ENCODE assay signal across 9 cellular contexts in genomic region chr2:148565272-148565894, GRCh38.
DNase-seq lines count a peak whose midpoint lies in the region; ATAC-seq and TF ChIP-seq lines count a peak whose summit lies in the region.
"Had no signal": no experiment of that assay in that cellular context is flagged by ENCODE, and none has a peak within 500 bp of the region (broad histone marks: within the 10 kb centered on the region; RNA-seq: fewer than 3 reads in every experiment).

No MANE protein-coding gene starts in this region.

- 75% methylated on average over 4 of the region's 4 CpGs for WGBS in esophagus muscularis mucosa
- 68% methylated on average over 4 of the region's 4 CpGs for WGBS in smooth muscle cell (ENCODE audit: low lambda C conversion rate)

- H2AFZ ChIP-seq in OCI-LY3 (ENCODE audit: low read depth, low read length) (no peak overlapping the region), smooth muscle cell (ENCODE audit: low read depth) (no peak overlapping the region)

- no peaks in the 10 kb centered on the region for H3F3A ChIP-seq in smooth muscle cell (ENCODE audit: low read depth)

- H4K20me1 ChIP-seq in OCI-LY3 (ENCODE audit: insufficient read depth, low read length) (no peaks in the 10 kb centered on the region), smooth muscle cell (ENCODE audit: low read depth) (no peaks in the 10 kb centered on the region)

- DNase-seq in NCI-H82 (lab: John Stamatoyannopoulos, UW) (peak; percentile 54), NCI-H82 treated with DMSO at 0.1 percent for 48 hours (lab: John Stamatoyannopoulos, UW; ENCODE audit: unreplicated experiment) (no peak), esophagus muscularis mucosa (ENCODE audit: extremely low spot score) (no peak), smooth muscle cell (lab: John Stamatoyannopoulos, UW; ENCODE audit: unreplicated experiment) (no peak), DMS153 treated with DMSO at 0.1 percent for 48 hours (lab: John Stamatoyannopoulos, UW; ENCODE audit: unreplicated experiment) (no peak)
- DNase-seq in activated CD4-positive, CD25-positive, alpha-beta regulatory T cell (lab: John Stamatoyannopoulos, UW) = no peak
- DNase-seq: activated CD4-positive, alpha-beta T cell treated with anti-CD3 and anti-CD28 coated beads, Interleukin-2, amount 10 ng/mL, durations not matched to agents 24 days and 14 days had no signal

- H3K4me1 ChIP-seq in OCI-LY3 (ENCODE audit: low read length) (no peaks in the 10 kb centered on the region), esophagus muscularis mucosa (no peaks in the 10 kb centered on the region), smooth muscle cell (ENCODE audit: low read depth) (no peaks in the 10 kb centered on the region)

- no peak overlapping the region for H3K9ac ChIP-seq in OCI-LY3 (ENCODE audit: low read length)
- H3K9ac ChIP-seq in smooth muscle cell (ENCODE audit: low read depth) = no peak overlapping the region

- H3K4me3 ChIP-seq in OCI-LY3 (ENCODE audit: low read length) = no peak overlapping the region
- no peak overlapping the region for H3K4me3 ChIP-seq in esophagus muscularis mucosa
- no peak overlapping the region for H3K4me3 ChIP-seq in smooth muscle cell

- H3K4me2 ChIP-seq in OCI-LY3 (ENCODE audit: low read length) = no peak overlapping the region
- H3K4me2 ChIP-seq in smooth muscle cell = no peak overlapping the region

- TF ChIP-seq POLR2A in esophagus muscularis mucosa (IDR thresholded peaks at IDR 0.05; ENCODE audit: low read depth) = no peak

- H3K27me3 ChIP-seq in OCI-LY3 (ENCODE audit: low read depth, low read length) (peaks cover 10% of the 10 kb centered on the region), esophagus muscularis mucosa (no peaks in the 10 kb centered on the region), smooth muscle cell (ENCODE audit: low read depth) (no peaks in the 10 kb centered on the region)

- H3K36me3 ChIP-seq in OCI-LY3 (replicated peaks; ENCODE audit: low read depth, low read length) = no peaks in the 10 kb centered on the region
- H3K36me3 ChIP-seq in esophagus muscularis mucosa = no peaks in the 10 kb centered on the region
- no peaks in the 10 kb centered on the region for H3K36me3 ChIP-seq in smooth muscle cell (ENCODE audit: low read depth)

- no peak for ATAC-seq in HG03354 (IDR thresholded peaks at IDR 0.05; ENCODE audit: poor library complexity, severe bottlenecking, unreplicated experiment)

- no peak overlapping the region for H3K27ac ChIP-seq in OCI-LY3 (ENCODE audit: low read length)
- no peak overlapping the region for H3K27ac ChIP-seq in esophagus muscularis mucosa (replicated peaks in 1 of 4)
- H3K27ac ChIP-seq in smooth muscle cell (ENCODE audit: low read depth) = no peak overlapping the region

- TF ChIP-seq CTCF in OCI-LY3 (IDR thresholded peaks at IDR 0.05; ENCODE audit: low read depth, low read length) (peak; percentile 61), esophagus muscularis mucosa (IDR thresholded peaks at IDR 0.05) (peak; percentile 18 to 33 (median 21)), smooth muscle cell (IDR thresholded peaks at IDR 0.05; ENCODE audit: borderline replicate concordance, insufficient read depth, poor library complexity, severe bottlenecking) (peak; percentile 26)

- no peaks in the 10 kb centered on the region for H3K9me3 ChIP-seq in OCI-LY3 (ENCODE audit: insufficient read depth, low read length)
- H3K9me3 ChIP-seq in esophagus muscularis mucosa = no peaks in the 10 kb centered on the region
- H3K9me3 ChIP-seq in smooth muscle cell (replicated peaks; ENCODE audit: low read depth) = no peaks in the 10 kb centered on the region

- TF ChIP-seq EP300 in esophagus muscularis mucosa (IDR thresholded peaks at IDR 0.05) = no peak

- intact Hi-C loops in esophagus muscularis mucosa (cut with DNase I) = loop anchor here (5.0 kb wide), 1 partner anchor 427 kb away; no protein-coding TSS in a partner anchor

- no peaks in the 10 kb centered on the region for H3K79me2 ChIP-seq in OCI-LY3 (ENCODE audit: low read length)
- no peaks in the 10 kb centered on the region for H3K79me2 ChIP-seq in smooth muscle cell (ENCODE audit: low read depth)
